8 cellular contexts compared by ENCODE assay signal in the genomic region with DNA sequence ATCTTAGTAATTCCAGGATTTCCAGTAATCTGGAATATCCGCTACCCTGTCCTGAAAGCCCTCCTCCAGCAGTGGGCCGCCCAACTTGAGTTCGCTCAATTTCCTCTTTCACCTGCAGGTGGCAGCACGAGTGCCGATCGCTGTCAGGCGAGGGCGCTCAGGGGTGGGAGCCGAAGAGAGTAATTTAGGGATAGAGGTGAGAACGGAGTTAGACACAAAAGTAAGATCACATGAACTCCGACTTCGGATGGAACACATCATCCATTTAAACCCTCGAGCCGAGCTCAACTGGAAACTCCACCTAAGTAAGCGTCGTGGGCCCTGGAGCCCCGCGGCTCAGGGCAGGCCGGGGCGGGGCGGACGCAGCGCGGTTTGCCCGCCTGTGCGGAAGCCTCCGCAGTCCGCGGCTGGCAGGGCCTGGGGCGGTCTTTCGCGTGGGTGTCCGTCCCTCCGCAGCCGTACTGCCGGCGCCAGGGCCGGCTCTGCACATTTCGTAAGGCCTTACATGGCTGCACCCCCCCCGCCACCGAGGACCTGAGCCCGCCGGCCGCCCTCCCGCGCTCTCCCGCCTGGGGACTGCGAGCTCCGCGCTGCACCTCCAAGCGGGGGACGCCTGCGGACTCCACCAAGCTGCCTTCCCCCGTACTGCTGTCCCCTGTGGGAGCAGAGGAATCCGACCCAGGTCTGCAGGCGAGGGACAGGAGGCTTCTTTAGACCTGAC.
A peak's percentile ranks its signal among the peaks of the same experiment; 100 is the strongest.
DNase-seq lines count a peak whose midpoint lies in the region; ATAC-seq and TF ChIP-seq lines count a peak whose summit lies in the region.

No MANE protein-coding gene starts in this region.

- peak; percentile 99 for TF ChIP-seq CTCF in chondrocyte (IDR thresholded peaks at IDR 0.05)

- ATAC-seq in GM18873 (IDR thresholded peaks at IDR 0.05; ENCODE audit: low FRiP score, unreplicated experiment), result peak; percentile 88
- peak; percentile 96 for ATAC-seq in HG03159 (IDR thresholded peaks at IDR 0.05; ENCODE audit: unreplicated experiment)

- no peaks in the 10 kb centered on the region for H3K36me3 Mint-ChIP-seq in chondrocyte (ENCODE audit: low read depth)

- peak overlapping the region; percentile 84 for H3K27ac Mint-ChIP-seq in chondrocyte (ENCODE audit: unreplicated experiment)

- peaks cover 10% of the 10 kb centered on the region for H3K4me1 Mint-ChIP-seq in chondrocyte (ENCODE audit: low read depth)

- H3K9me3 Mint-ChIP-seq in chondrocyte (ENCODE audit: low read depth), result no peaks in the 10 kb centered on the region

- DNase-seq in AG08396 (ENCODE audit: low spot score) (peak; percentile 91), NCI-H345 (lab: John Stamatoyannopoulos, UW) (peak; percentile 80), chondrocyte (ENCODE audit: low spot score) (no peak), kidney tubule cell (ENCODE audit: low spot score) (peak; percentile 81)
- peak; percentile 81 for DNase-seq in activated CD4-positive, CD25-positive, alpha-beta regulatory T cell treated with anti-CD3 and anti-CD28 coated beads, Interleukin-2, amount 50 U/mL, for 72 hours
- DNase-seq in stimulated activated CD4-positive, alpha-beta T cell treated with anti-CD3 and anti-CD28 coated beads, Interleukin-1b, Interleukin-23, amount 100 ng/mL, for 1 hour (ENCODE audit: low read depth in 2 of 2), result peak; percentile 46 to 76

- H3K27me3 Mint-ChIP-seq in chondrocyte (ENCODE audit: low read depth), result no peaks in the 10 kb centered on the region

- H3K4me3 Mint-ChIP-seq in chondrocyte (ENCODE audit: unreplicated experiment), result peak overlapping the region; percentile 90
